In the genomic region with DNA sequence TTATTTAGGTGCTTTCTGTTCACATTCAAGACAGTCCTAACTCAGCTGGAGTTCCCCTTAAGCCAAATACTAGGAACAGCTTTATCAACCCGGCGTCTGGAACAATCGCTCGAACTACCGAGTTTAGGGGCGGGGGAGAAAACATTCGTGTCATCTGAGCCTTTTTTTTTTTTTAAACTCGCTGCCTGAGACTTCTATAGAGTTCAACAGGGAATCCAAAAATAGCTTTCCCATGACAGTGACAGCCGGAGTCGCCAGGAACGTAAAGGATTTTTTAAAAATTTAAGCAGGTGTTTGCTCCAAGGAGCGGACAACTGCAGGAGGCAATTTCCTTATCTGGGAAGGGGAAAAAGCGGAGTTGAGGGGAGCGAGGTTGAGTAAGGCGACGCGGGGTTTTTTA, we compare ENCODE assay signal across 8 cellular contexts. TPM values are rescaled to one million over a fixed set of nuclear protein-coding genes. Genes with fewer than 3 reads are reported as not detected.
DNase-seq lines count a peak whose midpoint lies in the region; ATAC-seq and TF ChIP-seq lines count a peak whose summit lies in the region.

No MANE protein-coding gene starts in this region.

- H3K27ac Mint-ChIP-seq in activated B cell treated with CpG ODN at 0.5 μM for 24 hours (peak overlapping the region; percentile 91), naive B cell (peak overlapping the region; percentile 92 to 98 (median 96))

- H3K4me1 ChIP-seq in esophagus (ENCODE audit: control insufficient read depth in 2 of 2, insufficient read depth in 2 of 2, low read length in 1 of 2): no peaks in the 10 kb centered on the region

- peak overlapping the region; percentile 87 to 93 for H3K27ac ChIP-seq in esophagus (ENCODE audit: low read depth in 2 of 2, low read length in 1 of 2)

- H3K4me3 ChIP-seq in esophagus (ENCODE audit: low read depth in 1 of 2, low read length in 2 of 2): peak overlapping the region; percentile 73 to 99

- peaks cover 26% of the 10 kb centered on the region for H3K36me3 Mint-ChIP-seq in activated B cell treated with CpG ODN at 0.5 μM for 24 hours (ENCODE audit: low read depth)
- peaks cover 8 to 12% of the 10 kb centered on the region in 2 donors for H3K36me3 Mint-ChIP-seq in naive B cell

- no peaks in the 10 kb centered on the region for H3K27me3 ChIP-seq in esophagus (ENCODE audit: control insufficient read depth in 1 of 2, insufficient read depth in 2 of 2, low read length in 2 of 2)

- H3K4me1 Mint-ChIP-seq in activated B cell treated with CpG ODN at 0.5 μM for 24 hours (peaks cover 19% of the 10 kb centered on the region), naive B cell (peaks cover 32 to 37% (median 36%) of the 10 kb centered on the region in 3 donors)

- WGBS in esophagus, 2 donors: 0 to 1% methylated on average over 17 of the region's 17 CpGs

- POLR2A ChIA-PET in activated B cell treated with CpG ODN at 0.5 μM for 24 hours (lab: Charles Lee): interaction anchor here (0.6 to 2.1 kb wide), 3 partner anchors 16 to 247 kb away, joined by 4 to 10 read pairs (median 7); partner anchors contain the start of gene COMMD9

- H3K27me3 Mint-ChIP-seq in activated B cell treated with CpG ODN at 0.5 μM for 24 hours: peaks cover 9% of the 10 kb centered on the region
- H3K27me3 Mint-ChIP-seq in naive B cell: peaks cover 0 to 13% (median 6%) of the 10 kb centered on the region in 3 donors

- H3K9me3 Mint-ChIP-seq in activated B cell treated with CpG ODN at 0.5 μM for 24 hours (peaks cover 3% of the 10 kb centered on the region), naive B cell (peaks cover 0 to 2% (median 0%) of the 10 kb centered on the region in 7 donors)

- ATAC-seq in HG03460 (IDR thresholded peaks at IDR 0.05; ENCODE audit: unreplicated experiment) (peak; percentile 10), activated B cell treated with CpG ODN at 0.5 μM for 24 hours (ENCODE audit: low read depth) (no peak), naive B cell (ENCODE audit: low read depth in 2 of 2) (peak; percentile 27 to 28), GM19452 (IDR thresholded peaks at IDR 0.05; ENCODE audit: unreplicated experiment) (no peak)

- no peaks in the 10 kb centered on the region for H3K36me3 ChIP-seq in esophagus (ENCODE audit: control insufficient read depth in 2 of 2, insufficient read depth in 2 of 2, low read length in 1 of 2)

- intact Hi-C loops in activated B cell treated with CpG ODN at 0.5 μM for 24 hours (cut with micrococcal nuclease): no loop called here

- peaks cover 0 to 2% of the 10 kb centered on the region in 2 donors for H3K9me3 ChIP-seq in esophagus (ENCODE audit: control insufficient read depth in 2 of 2, insufficient read depth in 1 of 2, low read depth in 1 of 2, low read length in 1 of 2)

- peak; percentile 45 to 52 for DNase-seq in activated CD4-positive, alpha-beta T cell treated with anti-CD3 and anti-CD28 coated beads for 4 hours
- DNase-seq in activated CD4-positive, alpha-beta T cell treated with anti-CD3 and anti-CD28 coated beads for 1 hour: no peak
- DNase-seq in activated B cell treated with CpG ODN at 0.5 μM for 24 hours (no peak), naive B cell (peak; percentile 10), NCI-H2081 treated with DMSO at 0.1 percent for 48 hours (lab: John Stamatoyannopoulos, UW) (no peak)

- H3K4me3 Mint-ChIP-seq in activated B cell treated with CpG ODN at 0.5 μM for 24 hours (peak overlapping the region; percentile 97), naive B cell (peak overlapping the region; percentile 90 to 100 (median 98))

- no peak for TF ChIP-seq CTCF in activated B cell treated with CpG ODN at 0.5 μM for 24 hours (IDR thresholded peaks at IDR 0.05)

- CTCF ChIA-PET in activated B cell treated with CpG ODN at 0.5 μM for 24 hours (lab: Charles Lee): interaction anchor here (0.7 to 3.6 kb wide), 5 partner anchors 16 to 235 kb away, joined by 3 to 22 read pairs (median 9); no protein-coding TSS in a partner anchor

RNA-seq across cellular contexts. Expression of gene TRAF6, which starts 0.8 kb away (rescaled TPM):
- 16.9 and 19.3 TPM in 2 replicates for total RNA-seq in activated B cell treated with CpG ODN at 0.5 μM for 24 hours
- polyA plus RNA-seq in esophagus (1 to 10 TPM; 1.9 to 3.7 TPM), naive B cell (ENCODE audit: low read depth in 6 of 6) (10 to 100 TPM; 13.3 to 33.1 (median 15.6) TPM)

RNA-seq across cellular contexts. Expression of gene RAG1, which starts 58.5 kb away (rescaled TPM):
- total RNA-seq in activated B cell treated with CpG ODN at 0.5 μM for 24 hours: 0.10 and 0.24 TPM in 2 replicates
- polyA plus RNA-seq in esophagus (under 1 TPM; 0.18 to 0.29 TPM), naive B cell (ENCODE audit: low read depth in 6 of 6) (1 to 10 TPM in 1 of 6 donors, under 1 TPM in 2, not detected in 3; 0.23 to 1.3 (median 0.43) TPM)

Comparison
In these comparisons a context has a peak if more than half of its experiments do, and no peak if none do; other contexts are left out.
1. DNase-seq: peak in activated CD4-positive, alpha-beta T cell treated with anti-CD3 and anti-CD28 coated beads for 4 hours (2 of 2) and naive B cell (single experiment); none in activated CD4-positive, alpha-beta T cell treated with anti-CD3 and anti-CD28 coated beads for 1 hour (single experiment), activated B cell treated with CpG ODN at 0.5 μM for 24 hours (single experiment) and NCI-H2081 treated with DMSO at 0.1 percent for 48 hours (single experiment).
2. ATAC-seq: peak in HG03460 (single experiment) and naive B cell (2 of 2); none in activated B cell treated with CpG ODN at 0.5 μM for 24 hours (single experiment) and GM19452 (single experiment).